1 cellular context compared by ENCODE assay signal in the genomic region with DNA sequence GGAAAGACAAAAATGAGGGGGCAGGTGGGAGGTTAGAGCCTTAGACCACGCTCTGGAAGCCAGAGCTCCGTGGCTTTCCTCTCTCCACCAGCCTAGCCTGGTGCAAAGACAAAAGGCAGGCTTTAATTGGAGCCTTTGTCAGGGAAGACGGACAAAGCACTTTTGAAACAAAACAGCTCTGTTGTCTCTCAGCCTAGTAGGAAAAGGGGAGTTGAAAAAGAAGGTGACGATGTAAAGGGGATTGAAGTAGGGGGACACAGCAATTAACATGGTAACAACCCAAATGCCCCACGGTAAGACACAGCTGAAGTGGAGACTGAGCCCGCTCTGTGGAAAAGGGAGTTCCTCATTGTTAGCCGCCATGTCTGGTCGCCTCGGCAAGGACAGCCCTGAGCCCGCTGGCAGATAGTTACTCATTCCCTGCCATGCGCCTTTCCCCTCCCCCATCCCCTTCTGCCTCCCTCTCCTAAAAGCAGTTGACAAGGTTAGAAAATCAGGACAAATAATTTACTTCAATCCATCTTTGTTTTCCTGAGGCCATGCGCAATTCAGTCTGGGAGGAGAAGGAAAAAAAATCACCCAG.
TF ChIP-seq lines count a peak whose summit lies in the region.

No MANE protein-coding gene starts in this region.

TF ChIP-seq in neural cell, 6 proteins besides CTCF, POLR2A, EP300 and RAD21 (continued from another document):
- TF ChIP-seq, protein P1, sequence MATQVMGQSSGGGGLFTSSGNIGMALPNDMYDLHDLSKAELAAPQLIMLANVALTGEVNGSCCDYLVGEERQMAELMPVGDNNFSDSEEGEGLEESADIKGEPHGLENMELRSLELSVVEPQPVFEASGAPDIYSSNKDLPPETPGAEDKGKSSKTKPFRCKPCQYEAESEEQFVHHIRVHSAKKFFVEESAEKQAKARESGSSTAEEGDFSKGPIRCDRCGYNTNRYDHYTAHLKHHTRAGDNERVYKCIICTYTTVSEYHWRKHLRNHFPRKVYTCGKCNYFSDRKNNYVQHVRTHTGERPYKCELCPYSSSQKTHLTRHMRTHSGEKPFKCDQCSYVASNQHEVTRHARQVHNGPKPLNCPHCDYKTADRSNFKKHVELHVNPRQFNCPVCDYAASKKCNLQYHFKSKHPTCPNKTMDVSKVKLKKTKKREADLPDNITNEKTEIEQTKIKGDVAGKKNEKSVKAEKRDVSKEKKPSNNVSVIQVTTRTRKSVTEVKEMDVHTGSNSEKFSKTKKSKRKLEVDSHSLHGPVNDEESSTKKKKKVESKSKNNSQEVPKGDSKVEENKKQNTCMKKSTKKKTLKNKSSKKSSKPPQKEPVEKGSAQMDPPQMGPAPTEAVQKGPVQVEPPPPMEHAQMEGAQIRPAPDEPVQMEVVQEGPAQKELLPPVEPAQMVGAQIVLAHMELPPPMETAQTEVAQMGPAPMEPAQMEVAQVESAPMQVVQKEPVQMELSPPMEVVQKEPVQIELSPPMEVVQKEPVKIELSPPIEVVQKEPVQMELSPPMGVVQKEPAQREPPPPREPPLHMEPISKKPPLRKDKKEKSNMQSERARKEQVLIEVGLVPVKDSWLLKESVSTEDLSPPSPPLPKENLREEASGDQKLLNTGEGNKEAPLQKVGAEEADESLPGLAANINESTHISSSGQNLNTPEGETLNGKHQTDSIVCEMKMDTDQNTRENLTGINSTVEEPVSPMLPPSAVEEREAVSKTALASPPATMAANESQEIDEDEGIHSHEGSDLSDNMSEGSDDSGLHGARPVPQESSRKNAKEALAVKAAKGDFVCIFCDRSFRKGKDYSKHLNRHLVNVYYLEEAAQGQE (IDR thresholded peaks at IDR 0.05; ENCODE audit: borderline replicate concordance) = no peak
